Comparison of ENCODE assay signal across 1 cellular context in the genomic region with DNA sequence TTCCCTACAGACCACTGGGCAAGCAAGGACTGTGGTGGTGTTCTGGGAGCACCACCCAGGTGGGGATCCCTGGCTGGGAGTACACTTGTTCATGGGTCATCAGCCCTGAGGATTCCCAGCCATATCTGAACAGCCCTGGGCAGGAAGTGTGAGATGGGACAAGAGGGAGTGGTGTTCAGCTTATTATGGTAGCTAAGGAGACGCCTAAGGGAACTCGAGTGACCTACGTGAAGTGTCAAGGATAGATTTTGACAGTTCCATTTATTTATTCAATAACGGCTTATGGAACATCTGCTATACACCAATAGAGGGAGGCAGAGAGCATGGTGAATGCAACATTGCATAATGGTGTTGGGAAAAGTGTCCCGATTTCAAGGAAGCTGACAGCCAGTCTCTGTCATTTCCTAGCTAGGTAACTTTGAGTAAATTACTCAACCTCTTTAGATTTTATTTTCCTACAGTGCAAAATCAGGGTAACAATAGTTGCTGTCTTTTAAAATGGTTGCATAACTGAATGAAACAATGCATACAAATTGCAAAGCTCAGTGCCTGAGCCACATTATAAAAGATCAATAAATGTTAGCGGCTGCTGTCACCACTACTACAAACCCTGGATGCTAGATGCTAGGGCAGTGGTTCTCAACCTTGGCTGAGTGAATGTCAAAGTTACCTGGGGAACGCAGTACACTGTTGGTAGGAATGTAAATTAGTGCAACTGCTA.
TF ChIP-seq lines count a peak whose summit lies in the region.

No MANE protein-coding gene starts in this region.

TF ChIP-seq in HepG2, 621 proteins besides CTCF, POLR2A, EP300 and RAD21 (continued from another document and continues in another):
- no peak for TF ChIP-seq FOXA1 (IDR thresholded peaks at IDR 0.05)
- no peak for TF ChIP-seq FOXA1 (CRISPR knock-in tag; IDR thresholded peaks at IDR 0.05)
- TF ChIP-seq, protein P1, sequence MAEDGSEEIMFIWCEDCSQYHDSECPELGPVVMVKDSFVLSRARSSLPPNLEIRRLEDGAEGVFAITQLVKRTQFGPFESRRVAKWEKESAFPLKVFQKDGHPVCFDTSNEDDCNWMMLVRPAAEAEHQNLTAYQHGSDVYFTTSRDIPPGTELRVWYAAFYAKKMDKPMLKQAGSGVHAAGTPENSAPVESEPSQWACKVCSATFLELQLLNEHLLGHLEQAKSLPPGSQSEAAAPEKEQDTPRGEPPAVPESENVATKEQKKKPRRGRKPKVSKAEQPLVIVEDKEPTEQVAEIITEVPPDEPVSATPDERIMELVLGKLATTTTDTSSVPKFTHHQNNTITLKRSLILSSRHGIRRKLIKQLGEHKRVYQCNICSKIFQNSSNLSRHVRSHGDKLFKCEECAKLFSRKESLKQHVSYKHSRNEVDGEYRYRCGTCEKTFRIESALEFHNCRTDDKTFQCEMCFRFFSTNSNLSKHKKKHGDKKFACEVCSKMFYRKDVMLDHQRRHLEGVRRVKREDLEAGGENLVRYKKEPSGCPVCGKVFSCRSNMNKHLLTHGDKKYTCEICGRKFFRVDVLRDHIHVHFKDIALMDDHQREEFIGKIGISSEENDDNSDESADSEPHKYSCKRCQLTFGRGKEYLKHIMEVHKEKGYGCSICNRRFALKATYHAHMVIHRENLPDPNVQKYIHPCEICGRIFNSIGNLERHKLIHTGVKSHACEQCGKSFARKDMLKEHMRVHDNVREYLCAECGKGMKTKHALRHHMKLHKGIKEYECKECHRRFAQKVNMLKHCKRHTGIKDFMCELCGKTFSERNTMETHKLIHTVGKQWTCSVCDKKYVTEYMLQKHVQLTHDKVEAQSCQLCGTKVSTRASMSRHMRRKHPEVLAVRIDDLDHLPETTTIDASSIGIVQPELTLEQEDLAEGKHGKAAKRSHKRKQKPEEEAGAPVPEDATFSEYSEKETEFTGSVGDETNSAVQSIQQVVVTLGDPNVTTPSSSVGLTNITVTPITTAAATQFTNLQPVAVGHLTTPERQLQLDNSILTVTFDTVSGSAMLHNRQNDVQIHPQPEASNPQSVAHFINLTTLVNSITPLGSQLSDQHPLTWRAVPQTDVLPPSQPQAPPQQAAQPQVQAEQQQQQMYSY (CRISPR knock-in tag; IDR thresholded peaks at IDR 0.05) = no peak
- no peak for TF ChIP-seq KDM5A (IDR thresholded peaks at IDR 0.05; ENCODE audit: borderline replicate concordance, low read length)
- TF ChIP-seq TFDP1 (CRISPR knock-in tag; IDR thresholded peaks at IDR 0.05; ENCODE audit: borderline replicate concordance) = no peak
- no peak for TF ChIP-seq MAFF (IDR thresholded peaks at IDR 0.05; ENCODE audit: low read depth, low read length)
- TF ChIP-seq GTF3A (CRISPR knock-in tag; conservative IDR thresholded peaks at IDR 0.05) = no peak
- TF ChIP-seq, protein P2, sequence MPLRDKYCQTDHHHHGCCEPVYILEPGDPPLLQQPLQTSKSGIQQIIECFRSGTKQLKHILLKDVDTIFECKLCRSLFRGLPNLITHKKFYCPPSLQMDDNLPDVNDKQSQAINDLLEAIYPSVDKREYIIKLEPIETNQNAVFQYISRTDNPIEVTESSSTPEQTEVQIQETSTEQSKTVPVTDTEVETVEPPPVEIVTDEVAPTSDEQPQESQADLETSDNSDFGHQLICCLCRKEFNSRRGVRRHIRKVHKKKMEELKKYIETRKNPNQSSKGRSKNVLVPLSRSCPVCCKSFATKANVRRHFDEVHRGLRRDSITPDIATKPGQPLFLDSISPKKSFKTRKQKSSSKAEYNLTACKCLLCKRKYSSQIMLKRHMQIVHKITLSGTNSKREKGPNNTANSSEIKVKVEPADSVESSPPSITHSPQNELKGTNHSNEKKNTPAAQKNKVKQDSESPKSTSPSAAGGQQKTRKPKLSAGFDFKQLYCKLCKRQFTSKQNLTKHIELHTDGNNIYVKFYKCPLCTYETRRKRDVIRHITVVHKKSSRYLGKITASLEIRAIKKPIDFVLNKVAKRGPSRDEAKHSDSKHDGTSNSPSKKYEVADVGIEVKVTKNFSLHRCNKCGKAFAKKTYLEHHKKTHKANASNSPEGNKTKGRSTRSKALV (CRISPR knock-in tag; IDR thresholded peaks at IDR 0.05) = no peak
- TF ChIP-seq ZNF276 (CRISPR knock-in tag; IDR thresholded peaks at IDR 0.05; ENCODE audit: low read depth) = no peak
- TF ChIP-seq JUNB (CRISPR knock-in tag; IDR thresholded peaks at IDR 0.05; ENCODE audit: borderline replicate concordance) = no peak
- TF ChIP-seq IKZF1 (IDR thresholded peaks at IDR 0.05) = no peak
- TF ChIP-seq ZSCAN9 (CRISPR knock-in tag; IDR thresholded peaks at IDR 0.05; ENCODE audit: borderline replicate concordance) = no peak
- no peak for TF ChIP-seq ZNF615 (CRISPR knock-in tag; IDR thresholded peaks at IDR 0.05; ENCODE audit: borderline replicate concordance)
- no peak for TF ChIP-seq HOMEZ (CRISPR knock-in tag; IDR thresholded peaks at IDR 0.05; ENCODE audit: low read depth)
- no peak for TF ChIP-seq ZFP41 (CRISPR knock-in tag; IDR thresholded peaks at IDR 0.05; ENCODE audit: borderline replicate concordance)
- peak; percentile 44 for TF ChIP-seq TEAD3 (CRISPR knock-in tag; optimal IDR thresholded peaks at IDR 0.05; ENCODE audit: borderline replicate concordance)
- no peak for TF ChIP-seq MLXIP (CRISPR knock-in tag; IDR thresholded peaks at IDR 0.05; ENCODE audit: borderline replicate concordance)
- TF ChIP-seq ERF (CRISPR knock-in tag; IDR thresholded peaks at IDR 0.05) = 0 out of 2 replicates have a peak, but pooled peaks have one; percentile 27
- TF ChIP-seq, protein P3, sequence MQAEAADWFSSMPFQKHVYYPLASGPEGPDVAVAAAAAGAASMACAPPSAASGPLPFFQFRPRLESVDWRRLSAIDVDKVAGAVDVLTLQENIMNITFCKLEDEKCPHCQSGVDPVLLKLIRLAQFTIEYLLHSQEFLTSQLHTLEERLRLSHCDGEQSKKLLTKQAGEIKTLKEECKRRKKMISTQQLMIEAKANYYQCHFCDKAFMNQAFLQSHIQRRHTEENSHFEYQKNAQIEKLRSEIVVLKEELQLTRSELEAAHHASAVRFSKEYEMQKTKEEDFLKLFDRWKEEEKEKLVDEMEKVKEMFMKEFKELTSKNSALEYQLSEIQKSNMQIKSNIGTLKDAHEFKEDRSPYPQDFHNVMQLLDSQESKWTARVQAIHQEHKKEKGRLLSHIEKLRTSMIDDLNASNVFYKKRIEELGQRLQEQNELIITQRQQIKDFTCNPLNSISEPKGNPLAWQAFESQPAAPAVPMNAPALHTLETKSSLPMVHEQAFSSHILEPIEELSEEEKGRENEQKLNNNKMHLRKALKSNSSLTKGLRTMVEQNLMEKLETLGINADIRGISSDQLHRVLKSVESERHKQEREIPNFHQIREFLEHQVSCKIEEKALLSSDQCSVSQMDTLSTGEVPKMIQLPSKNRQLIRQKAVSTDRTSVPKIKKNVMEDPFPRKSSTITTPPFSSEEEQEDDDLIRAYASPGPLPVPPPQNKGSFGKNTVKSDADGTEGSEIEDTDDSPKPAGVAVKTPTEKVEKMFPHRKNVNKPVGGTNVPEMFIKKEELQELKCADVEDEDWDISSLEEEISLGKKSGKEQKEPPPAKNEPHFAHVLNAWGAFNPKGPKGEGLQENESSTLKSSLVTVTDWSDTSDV (CRISPR knock-in tag; IDR thresholded peaks at IDR 0.05) = no peak
- TF ChIP-seq KLF11 (CRISPR knock-in tag; IDR thresholded peaks at IDR 0.05) = no peak
- TF ChIP-seq ZNF777 (CRISPR knock-in tag; IDR thresholded peaks at IDR 0.05) = no peak
- TF ChIP-seq NFKB2 (CRISPR knock-in tag; IDR thresholded peaks at IDR 0.05; ENCODE audit: borderline replicate concordance) = no peak
- TF ChIP-seq, protein P4, sequence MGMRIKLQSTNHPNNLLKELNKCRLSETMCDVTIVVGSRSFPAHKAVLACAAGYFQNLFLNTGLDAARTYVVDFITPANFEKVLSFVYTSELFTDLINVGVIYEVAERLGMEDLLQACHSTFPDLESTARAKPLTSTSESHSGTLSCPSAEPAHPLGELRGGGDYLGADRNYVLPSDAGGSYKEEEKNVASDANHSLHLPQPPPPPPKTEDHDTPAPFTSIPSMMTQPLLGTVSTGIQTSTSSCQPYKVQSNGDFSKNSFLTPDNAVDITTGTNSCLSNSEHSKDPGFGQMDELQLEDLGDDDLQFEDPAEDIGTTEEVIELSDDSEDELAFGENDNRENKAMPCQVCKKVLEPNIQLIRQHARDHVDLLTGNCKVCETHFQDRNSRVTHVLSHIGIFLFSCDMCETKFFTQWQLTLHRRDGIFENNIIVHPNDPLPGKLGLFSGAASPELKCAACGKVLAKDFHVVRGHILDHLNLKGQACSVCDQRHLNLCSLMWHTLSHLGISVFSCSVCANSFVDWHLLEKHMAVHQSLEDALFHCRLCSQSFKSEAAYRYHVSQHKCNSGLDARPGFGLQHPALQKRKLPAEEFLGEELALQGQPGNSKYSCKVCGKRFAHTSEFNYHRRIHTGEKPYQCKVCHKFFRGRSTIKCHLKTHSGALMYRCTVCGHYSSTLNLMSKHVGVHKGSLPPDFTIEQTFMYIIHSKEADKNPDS (CRISPR knock-in tag; IDR thresholded peaks at IDR 0.05) = no peak
